Comparison of ENCODE assay signal across 8 cellular contexts in the genomic region with DNA sequence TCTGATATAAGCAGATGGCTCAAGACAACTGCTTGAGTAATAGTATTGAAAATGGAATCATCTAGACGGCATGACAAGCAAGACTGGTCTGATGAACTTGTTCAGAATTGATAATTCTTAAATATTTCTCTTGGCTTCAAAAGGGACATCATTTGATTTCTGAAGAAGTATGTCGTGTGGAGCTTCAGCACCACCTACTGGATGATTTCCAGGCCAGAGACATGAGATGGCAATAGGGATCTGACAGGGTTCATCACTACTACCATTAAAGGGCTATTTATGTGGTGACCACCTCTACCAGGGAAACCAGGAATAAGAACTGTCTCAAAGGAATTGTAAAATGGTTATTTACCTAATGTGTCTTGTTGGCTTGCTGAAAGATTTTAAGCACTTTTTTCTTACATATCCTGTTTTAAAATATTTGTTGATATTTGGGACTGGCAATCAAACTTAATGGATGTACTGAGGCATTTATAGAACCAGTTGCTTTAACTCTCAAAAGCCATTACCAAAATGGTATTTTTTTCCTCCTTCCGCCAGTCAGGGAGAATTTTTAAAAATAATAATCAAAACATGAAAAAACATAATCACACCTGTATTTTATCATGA.
DNase-seq lines count a peak whose midpoint lies in the region; ATAC-seq and TF ChIP-seq lines count a peak whose summit lies in the region.

No MANE protein-coding gene starts in this region.

- H3K27me3 ChIP-seq in lower lobe of right lung (ENCODE audit: low read depth) = no peaks in the 10 kb centered on the region

- no peaks in the 10 kb centered on the region for H3K4me1 ChIP-seq in lower lobe of right lung

- H3K27ac ChIP-seq in C4-2B (no peak overlapping the region), lower lobe of right lung (no peak overlapping the region)

- TF ChIP-seq CTCF in C4-2B (conservative IDR thresholded peaks at IDR 0.05) (peak; percentile 87), lower lobe of right lung (IDR thresholded peaks at IDR 0.05) (peak; percentile 80)

- ATAC-seq in GM21526 (IDR thresholded peaks at IDR 0.05; ENCODE audit: low FRiP score, unreplicated experiment) (peak; percentile 59), lower lobe of right lung (peak; percentile 56 to 68)

- DNase-seq in NCI-H2196 treated with DMSO at 0.1 percent for 48 hours (lab: John Stamatoyannopoulos, UW; ENCODE audit: unreplicated experiment) (peak; percentile 1), dermis blood vessel endothelial cell (peak; percentile 87), lower lobe of right lung (no peak), T1000 (lab: John Stamatoyannopoulos, UW) (no peak)
- peak; percentile 66 for DNase-seq in activated CD4-positive, alpha-beta T cell treated with anti-CD3 and anti-CD28 coated beads for 48 hours
- DNase-seq in stimulated activated CD8-positive, alpha-beta memory T cell treated with anti-CD3 and anti-CD28 coated beads, Interleukin-2, amount 100 ng/mL, for 1 hour (ENCODE audit: low read depth in 2 of 2) = peak; percentile 12 to 17

- H3K9me3 ChIP-seq in lower lobe of right lung = no peaks in the 10 kb centered on the region

- intact Hi-C loops in lower lobe of right lung (cut with DNase I) = loop anchor here (10.0 kb wide), 1 partner anchor 350 kb away; no protein-coding TSS in a partner anchor

- peaks cover 25% of the 10 kb centered on the region for H3K36me3 ChIP-seq in lower lobe of right lung

- H3K4me3 ChIP-seq in lower lobe of right lung = no peak overlapping the region

Comparison
In these comparisons a context has a peak if more than half of its experiments do, and no peak if none do; other contexts are left out.
1. DNase-seq: peak in NCI-H2196 treated with DMSO at 0.1 percent for 48 hours (single experiment), activated CD4-positive, alpha-beta T cell treated with anti-CD3 and anti-CD28 coated beads for 48 hours (single experiment), dermis blood vessel endothelial cell (single experiment) and stimulated activated CD8-positive, alpha-beta memory T cell treated with anti-CD3 and anti-CD28 coated beads, Interleukin-2, amount 100 ng/mL, for 1 hour (2 of 2); none in lower lobe of right lung (single experiment) and T1000 (single experiment).